ENCODE assay signal across 24 cellular contexts in genomic region chr5:40291338-40291737, GRCh38.
A peak's percentile ranks its signal among the peaks of the same experiment; 100 is the strongest.
DNase-seq lines count a peak whose midpoint lies in the region; ATAC-seq and TF ChIP-seq lines count a peak whose summit lies in the region.
"Had no signal": no experiment of that assay in that cellular context is flagged by ENCODE, and none has a peak within 500 bp of the region (broad histone marks: within the 10 kb centered on the region; RNA-seq: fewer than 3 reads in every experiment).

No MANE protein-coding gene starts in this region.

- H3K4me3 ChIP-seq in ACC112 (ENCODE audit: low read depth, low read length) = no peak overlapping the region
- no peak overlapping the region for H3K4me3 ChIP-seq in mammary epithelial cell (replicated peaks in 1 of 3; ENCODE audit: insufficient read depth in 1 of 3, low read depth in 2 of 3, low read length in 3 of 3)
- no peak overlapping the region for H3K4me3 ChIP-seq in stomach
- H3K4me3 ChIP-seq: lower lobe of right lung, prostate gland, SK-N-MC had no signal

- H4K20me1 ChIP-seq in mammary epithelial cell (ENCODE audit: insufficient read depth, low read length) = no peaks in the 10 kb centered on the region

- no peak for TF ChIP-seq POLR2A in stomach (IDR thresholded peaks at IDR 0.05)

- in situ Hi-C loops in mammary epithelial cell (cut with MboI; ENCODE audit: low sequenced_read_pairs in 2 of 2) = no loop called here

- H3K36me3 ChIP-seq in ACC112 (ENCODE audit: insufficient read depth, low read length) (no peaks in the 10 kb centered on the region), mammary epithelial cell (ENCODE audit: insufficient read depth, low read length) (no peaks in the 10 kb centered on the region), stomach (no peaks in the 10 kb centered on the region)
- H3K36me3 ChIP-seq: lower lobe of right lung, prostate gland had no signal

- 0 out of 2 replicates have a peak overlapping the region, but pooled peaks have one; percentile 1 for H3K27ac ChIP-seq in ACC112 (ENCODE audit: low read depth, low read length)
- no peak overlapping the region for H3K27ac ChIP-seq in mammary epithelial cell (ENCODE audit: insufficient read depth, low read depth, low read length)
- H3K27ac ChIP-seq in stomach = no peak overlapping the region
- H3K27ac ChIP-seq: epithelial cell of prostate, lower lobe of right lung, prostate gland, SK-N-MC had no signal

- no peak for ATAC-seq in HG02884 (IDR thresholded peaks at IDR 0.05; ENCODE audit: unreplicated experiment)
- ATAC-seq: CD8-positive, alpha-beta T cell; lower lobe of right lung; stimulated activated memory B cell treated with anti-CD40 and anti-IgM and Interleukin-4, amounts not matched to agents 10 μg/mL and 1 μg/mL and 100 μg/mL, for 72 hours had no signal

- H2AFZ ChIP-seq in ACC112 (ENCODE audit: low read length, unreplicated experiment) (peak overlapping the region; percentile 36), mammary epithelial cell (ENCODE audit: low read depth, low read length) (no peak overlapping the region)

- H3K27me3 ChIP-seq in ACC112 (ENCODE audit: insufficient read depth, low read length) (no peaks in the 10 kb centered on the region), mammary epithelial cell (ENCODE audit: insufficient read depth, low read length) (no peaks in the 10 kb centered on the region), stomach (no peaks in the 10 kb centered on the region)

- peaks cover 13% of the 10 kb centered on the region for H3K4me1 ChIP-seq in ACC112 (ENCODE audit: control insufficient read depth, insufficient read depth, low read length, unreplicated experiment)
- no peaks in the 10 kb centered on the region for H3K4me1 ChIP-seq in mammary epithelial cell (ENCODE audit: insufficient read depth, low read length)
- no peaks in the 10 kb centered on the region for H3K4me1 ChIP-seq in stomach
- H3K4me1 ChIP-seq: lower lobe of right lung, prostate gland had no signal

- H3K9me3 ChIP-seq in mammary epithelial cell (replicated peaks; ENCODE audit: insufficient read depth, low read length) (no peaks in the 10 kb centered on the region), stomach (no peaks in the 10 kb centered on the region)
- H3K9me3 ChIP-seq: lower lobe of right lung, prostate gland had no signal

- intact Hi-C loops in mammary epithelial cell (cut with micrococcal nuclease) = no loop called here
- intact Hi-C loops in stomach (cut with DNase I; ENCODE audit: low total_unique reads) = no loop called here

- H3K79me2 ChIP-seq in ACC112 (ENCODE audit: control insufficient read depth, insufficient read depth, low read length, unreplicated experiment) (no peaks in the 10 kb centered on the region), mammary epithelial cell (ENCODE audit: insufficient read depth, low read length) (no peaks in the 10 kb centered on the region)

- no peak for TF ChIP-seq EP300 in stomach (IDR thresholded peaks at IDR 0.05)

- 49% methylated on average over 2 of the region's 2 CpGs for whole genome bisulfite sequencing in mammary epithelial cell (ENCODE audit: low coverage, missing lambda C conversion rate)
- WGBS in stomach, 5 donors = 74 to 84% (median 80%) methylated on average over 2 of the region's 2 CpGs

- TF ChIP-seq CTCF in mammary epithelial cell (conservative IDR thresholded peaks at IDR 0.05 in 1 of 2, IDR thresholded peaks at IDR 0.05 in 1 of 2; ENCODE audit: extremely low read depth in 1 of 2, insufficient read depth in 1 of 2, low read depth in 1 of 2, low read length in 2 of 2) (no peak), stomach (IDR thresholded peaks at IDR 0.05) (no peak)

- no TSS peak for BruUV-seq in mammary epithelial cell (replicated peaks; lab: Mats Ljungman, UMichigan)

- DNase-seq in HT1080 (ENCODE audit: low read depth) (peak; percentile 76), mammary epithelial cell (peak; percentile 4), hepatic stellate cell (ENCODE audit: low spot score) (peak; percentile 1), putamen (ENCODE audit: low spot score) (no peak), stomach (no peak)
- no peak for DNase-seq in stimulated activated CD4-positive, alpha-beta T cell treated with anti-CD3 and anti-CD28 coated beads, Interleukin-2, amount 100 ng/mL, for 24 hours
- DNase-seq: activated CD4-positive, CD25-positive, alpha-beta regulatory T cell treated with anti-CD3 and anti-CD28 coated beads, Interleukin-2, amount 50 U/mL, for 72 hours; CD8-positive, alpha-beta T cell; cortex of kidney; DMS79 treated with DMSO at 0.1 percent for 48 hours; head of caudate nucleus; immature natural killer cell; lower lobe of right lung; naive B cell; NCI-H2081 treated with DMSO at 0.1 percent for 48 hours; NCI-H748 treated with DMSO at 0.1 percent for 48 hours; T1000; trophoblast cell had no signal

- CTCF ChIA-PET in mammary epithelial cell (lab: Charles Lee; ENCODE audit: low non-redundant PET) = no interaction called here

- H3K9ac ChIP-seq in mammary epithelial cell (ENCODE audit: insufficient read depth, low read length) = no peak overlapping the region

- no peak overlapping the region for H3K4me2 ChIP-seq in mammary epithelial cell (ENCODE audit: insufficient read depth, low read depth, low read length)

- dilution Hi-C loops in mammary epithelial cell (cut with HindIII; ENCODE audit: low sequenced_read_pairs) = no loop called here

Comparison
In these comparisons a context has a peak if more than half of its experiments do, and no peak if none do; other contexts are left out.
1. DNase-seq: peak in HT1080 (single experiment), mammary epithelial cell (single experiment) and hepatic stellate cell (single experiment); none in putamen (single experiment), stimulated activated CD4-positive, alpha-beta T cell treated with anti-CD3 and anti-CD28 coated beads, Interleukin-2, amount 100 ng/mL, for 24 hours (0 of 2) and stomach (single experiment).